ENCODE assay signal across 8 cellular contexts in the genomic region with DNA sequence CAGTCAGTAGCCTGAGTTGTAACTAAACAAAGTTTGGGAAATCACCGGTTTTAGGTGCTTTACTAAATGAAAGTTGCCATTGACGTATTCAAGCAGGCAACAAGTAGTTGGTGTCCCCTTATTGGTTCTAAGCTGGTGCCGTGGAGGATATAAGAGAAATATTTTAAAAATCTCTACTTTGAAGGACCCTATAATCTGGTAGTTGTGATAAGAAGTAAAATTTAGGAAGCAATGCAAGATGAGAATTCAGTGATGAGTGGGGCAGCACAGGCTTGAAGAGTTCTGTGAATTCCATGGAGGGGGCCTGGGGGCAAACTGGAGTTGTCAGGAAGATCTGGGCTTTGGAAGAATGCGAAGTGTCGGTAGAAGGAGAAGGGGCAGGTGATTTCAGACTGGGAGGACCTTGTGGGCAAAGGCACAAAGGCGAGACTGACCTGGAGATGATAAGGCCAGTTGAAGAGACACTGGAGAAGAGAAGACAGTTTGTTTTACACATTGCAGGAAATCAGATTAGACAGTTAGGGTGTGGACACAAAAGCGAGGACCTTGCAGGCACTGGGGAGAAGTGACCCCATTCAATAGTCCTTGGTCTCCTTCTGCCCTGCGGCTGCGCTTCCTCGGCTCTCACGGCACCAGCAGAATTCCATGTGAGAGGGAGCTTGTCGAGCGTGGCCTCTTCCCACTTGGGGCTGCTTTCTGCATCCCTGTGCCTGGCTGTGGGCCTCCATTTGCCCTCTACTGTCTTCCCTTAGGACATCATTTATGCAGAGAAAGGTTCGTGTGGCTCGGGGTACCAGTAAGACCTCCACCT. TPM values are rescaled to one million over a fixed set of nuclear protein-coding genes. Genes with fewer than 3 reads are reported as not detected.
DNase-seq lines count a peak whose midpoint lies in the region; ATAC-seq and TF ChIP-seq lines count a peak whose summit lies in the region.

No MANE protein-coding gene starts in this region.

- no peaks in the 10 kb centered on the region for H3K9me3 Mint-ChIP-seq in activated CD4-positive, alpha-beta T cell treated with anti-CD3 and anti-CD28 coated beads for 36 hours (ENCODE audit: low read depth)
- no peaks in the 10 kb centered on the region for H3K9me3 Mint-ChIP-seq in endothelial cell (ENCODE audit: unreplicated experiment)
- H3K9me3 Mint-ChIP-seq in stimulated activated naive CD8-positive, alpha-beta T cell treated with anti-CD3 and anti-CD28 coated beads, Interleukin-15, Interleukin-2, amounts not matched to agents 100 ng/mL and 50 ng/mL, for 24 hours, result no peaks in the 10 kb centered on the region

- H4K20me1 ChIP-seq in SU-DHL-6 (ENCODE audit: low read depth, low read length), result no peaks in the 10 kb centered on the region; the same call in 1 of the 2 replicates

- no peaks in the 10 kb centered on the region for H3K27me3 Mint-ChIP-seq in activated CD4-positive, alpha-beta T cell treated with anti-CD3 and anti-CD28 coated beads for 36 hours
- peaks cover 7% of the 10 kb centered on the region for H3K27me3 Mint-ChIP-seq in endothelial cell (ENCODE audit: unreplicated experiment)
- H3K27me3 Mint-ChIP-seq in stimulated activated naive CD8-positive, alpha-beta T cell treated with anti-CD3 and anti-CD28 coated beads, Interleukin-15, Interleukin-2, amounts not matched to agents 100 ng/mL and 50 ng/mL, for 24 hours, result no peaks in the 10 kb centered on the region

- ATAC-seq in activated CD4-positive, alpha-beta T cell treated with anti-CD3 and anti-CD28 coated beads for 36 hours, result peak; percentile 10

- no peaks in the 10 kb centered on the region for H3K9me2 ChIP-seq in SU-DHL-6 (replicated peaks; ENCODE audit: insufficient read depth, low read length)

- intact Hi-C loops in activated CD4-positive, alpha-beta T cell treated with anti-CD3 and anti-CD28 coated beads for 36 hours (cut with DNase I, micrococcal nuclease), result loop anchor here (1.0 to 5.0 kb wide), 4 partner anchors 47 to 709 kb away; a partner anchor contains a TSS

- POLR2A ChIA-PET in activated CD4-positive, alpha-beta T cell treated with anti-CD3 and anti-CD28 coated beads for 36 hours (lab: Charles Lee), result interaction anchor here (0.7 to 3.4 kb wide), 5 partner anchors 11 to 124 kb away, joined by 3 to 18 read pairs (median 8); no protein-coding TSS in a partner anchor

- H2AFZ ChIP-seq in SU-DHL-6 (ENCODE audit: low read depth, low read length, severe bottlenecking), result no peak overlapping the region

- H3K9ac ChIP-seq in SU-DHL-6 (ENCODE audit: low read length), result peak overlapping the region; percentile 88

- H3K36me3 ChIP-seq in SU-DHL-6 (ENCODE audit: low read length), result peaks cover 26% of the 10 kb centered on the region

- peak; percentile 41 for DNase-seq in activated CD4-positive, alpha-beta T cell treated with anti-CD3 and anti-CD28 coated beads for 36 hours
- no peak for DNase-seq in activated CD4-positive, alpha-beta T cell treated with anti-CD3 and anti-CD28 coated beads, Interleukin-2, amount 50 U/mL, for 48 hours
- DNase-seq in endothelial cell (ENCODE audit: low spot score) (no peak), caudate nucleus (lab: John Stamatoyannopoulos, UW) (no peak), globus pallidus (ENCODE audit: low spot score) (no peak), glomerular visceral epithelial cell (ENCODE audit: extremely low spot score) (no peak)

- CTCF ChIA-PET in activated CD4-positive, alpha-beta T cell treated with anti-CD3 and anti-CD28 coated beads for 36 hours (lab: Charles Lee), result interaction anchor here (0.6 to 7.4 kb wide), 7 partner anchors 9 to 127 kb away, joined by 3 to 68 read pairs (median 4); no protein-coding TSS in a partner anchor

- H3K36me3 Mint-ChIP-seq in activated CD4-positive, alpha-beta T cell treated with anti-CD3 and anti-CD28 coated beads for 36 hours (ENCODE audit: low read depth), result peaks cover 60% of the 10 kb centered on the region
- H3K36me3 Mint-ChIP-seq in endothelial cell (ENCODE audit: low read depth, unreplicated experiment), result no peaks in the 10 kb centered on the region
- peaks cover 56% of the 10 kb centered on the region for H3K36me3 Mint-ChIP-seq in stimulated activated naive CD8-positive, alpha-beta T cell treated with anti-CD3 and anti-CD28 coated beads, Interleukin-15, Interleukin-2, amounts not matched to agents 100 ng/mL and 50 ng/mL, for 24 hours (ENCODE audit: low read depth)

- H3K9me3 ChIP-seq in SU-DHL-6 (ENCODE audit: insufficient read depth, low read length), result no peaks in the 10 kb centered on the region

- H3K4me1 Mint-ChIP-seq in activated CD4-positive, alpha-beta T cell treated with anti-CD3 and anti-CD28 coated beads for 36 hours, result peaks cover 41% of the 10 kb centered on the region
- peaks cover 51% of the 10 kb centered on the region for H3K4me1 Mint-ChIP-seq in endothelial cell (ENCODE audit: unreplicated experiment)
- H3K4me1 Mint-ChIP-seq in stimulated activated naive CD8-positive, alpha-beta T cell treated with anti-CD3 and anti-CD28 coated beads, Interleukin-15, Interleukin-2, amounts not matched to agents 100 ng/mL and 50 ng/mL, for 24 hours (ENCODE audit: low read depth), result peaks cover 67% of the 10 kb centered on the region

- H3K4me3 Mint-ChIP-seq in activated CD4-positive, alpha-beta T cell treated with anti-CD3 and anti-CD28 coated beads for 36 hours, result peak overlapping the region; percentile 98
- H3K4me3 Mint-ChIP-seq in endothelial cell (ENCODE audit: unreplicated experiment), result peak overlapping the region; percentile 89
- peak overlapping the region; percentile 97 for H3K4me3 Mint-ChIP-seq in stimulated activated naive CD8-positive, alpha-beta T cell treated with anti-CD3 and anti-CD28 coated beads, Interleukin-15, Interleukin-2, amounts not matched to agents 100 ng/mL and 50 ng/mL, for 24 hours

- H3K4me3 ChIP-seq in SU-DHL-6 (ENCODE audit: insufficient read depth, low read length, poor library complexity, severe bottlenecking), result peak overlapping the region; percentile 95

- H3K4me2 ChIP-seq in SU-DHL-6 (ENCODE audit: low read depth, low read length, poor library complexity, severe bottlenecking), result peak overlapping the region; percentile 98

- peaks cover 85% of the 10 kb centered on the region for H3F3A ChIP-seq in SU-DHL-6 (ENCODE audit: insufficient read depth)

- no peaks in the 10 kb centered on the region for H3K27me3 ChIP-seq in SU-DHL-6 (ENCODE audit: low read length)

- no peak for TF ChIP-seq CTCF in SU-DHL-6 (IDR thresholded peaks at IDR 0.05; ENCODE audit: insufficient read depth, low read length, poor library complexity, severe bottlenecking)
- TF ChIP-seq CTCF in endothelial cell (IDR thresholded peaks at IDR 0.05; ENCODE audit: unreplicated experiment), result no peak

- H3K27ac ChIP-seq in SU-DHL-6 (ENCODE audit: low read depth, low read length) (peak overlapping the region; percentile 99), caudate nucleus (ENCODE audit: low read depth, low read length) (no peak overlapping the region)

- peaks cover 89% of the 10 kb centered on the region for H3K79me2 ChIP-seq in SU-DHL-6 (ENCODE audit: insufficient read depth, low read length)

- peak overlapping the region; percentile 100 for H3K27ac Mint-ChIP-seq in activated CD4-positive, alpha-beta T cell treated with anti-CD3 and anti-CD28 coated beads for 36 hours
- peak overlapping the region; percentile 57 for H3K27ac Mint-ChIP-seq in endothelial cell (ENCODE audit: unreplicated experiment)
- H3K27ac Mint-ChIP-seq in stimulated activated naive CD8-positive, alpha-beta T cell treated with anti-CD3 and anti-CD28 coated beads, Interleukin-15, Interleukin-2, amounts not matched to agents 100 ng/mL and 50 ng/mL, for 24 hours, result peak overlapping the region; percentile 97

RNA-seq across cellular contexts. Expression of a gene that starts 1.3 kb away (rescaled TPM):
- total RNA-seq in activated CD4-positive, alpha-beta T cell treated with anti-CD3 and anti-CD28 coated beads for 36 hours, result 10 to 100 TPM; 74.7 to 83.6 TPM
- 20.4 TPM for total RNA-seq in endothelial cell (ENCODE audit: unreplicated experiment)
